In genomic region chr2:36561223-36561944, GRCh38 we compare ENCODE assay signal across 8 cellular contexts. TPM values are rescaled to one million over a fixed set of nuclear protein-coding genes. Genes with fewer than 3 reads are reported as not detected.
DNase-seq lines count a peak whose midpoint lies in the region; ATAC-seq and TF ChIP-seq lines count a peak whose summit lies in the region.

No MANE protein-coding gene starts in this region.

- no peaks in the 10 kb centered on the region for H4K20me1 ChIP-seq in osteoblast (ENCODE audit: insufficient read depth, low read length)

- CTCF ChIA-PET in RWPE1 (lab: Yijun Ruan, JAX): interaction anchor here (0.7 kb wide), 1 partner anchor 207 kb away, joined by 3 read pairs; no protein-coding TSS in a partner anchor

- H2AFZ ChIP-seq in osteoblast (ENCODE audit: low read length): no peak overlapping the region

- no peaks in the 10 kb centered on the region for H3K27me3 ChIP-seq in osteoblast (ENCODE audit: insufficient read depth, low read length)

- peak overlapping the region; percentile 70 for H3K4me2 ChIP-seq in osteoblast (ENCODE audit: insufficient read depth, low read length)

- no peak for ATAC-seq in GM21390 (IDR thresholded peaks at IDR 0.05; ENCODE audit: unreplicated experiment)
- no peak for ATAC-seq in HG03045 (IDR thresholded peaks at IDR 0.05; ENCODE audit: unreplicated experiment)
- ATAC-seq in HG03521 (IDR thresholded peaks at IDR 0.05; ENCODE audit: unreplicated experiment): no peak

- no peak overlapping the region for H3K4me3 ChIP-seq in osteoblast (ENCODE audit: insufficient read depth, low read length)

- H3K27ac ChIP-seq in RWPE1: peak overlapping the region; percentile 79
- peak overlapping the region; percentile 92 for H3K27ac ChIP-seq in osteoblast (ENCODE audit: low read depth, low read length)

- POLR2A ChIA-PET in RWPE1 (lab: Yijun Ruan, JAX; ENCODE audit: low non-redundant PET): no interaction called here

- peaks cover 10% of the 10 kb centered on the region for H3K36me3 ChIP-seq in osteoblast (ENCODE audit: insufficient read depth, low read length)

- peaks cover 67% of the 10 kb centered on the region for H3K4me1 ChIP-seq in osteoblast (ENCODE audit: insufficient read depth, low read length)

- TF ChIP-seq CTCF in RWPE1 (conservative IDR thresholded peaks at IDR 0.05; ENCODE audit: low read depth) (no peak), osteoblast (IDR thresholded peaks at IDR 0.05; ENCODE audit: extremely low read depth, low read depth, low read length) (no peak)

- H3K79me2 ChIP-seq in osteoblast (ENCODE audit: insufficient read depth, low read length): peaks cover 48% of the 10 kb centered on the region

- peak; percentile 54 for DNase-seq in ELF-1 (ENCODE audit: low read depth, low spot score)
- peak; percentile 83 for DNase-seq in RWPE1 (ENCODE audit: low spot score)
- DNase-seq in fibroblast of gingiva (ENCODE audit: low read depth): peak; percentile 72
- DNase-seq in osteoblast (ENCODE audit: insufficient read length, low spot score, missing footprints): no peak
- DNase-seq in putamen (ENCODE audit: low spot score): no peak

- H3K9me3 ChIP-seq in osteoblast (ENCODE audit: low read depth, low read length): no peaks in the 10 kb centered on the region

RNA-seq across cellular contexts. Expression of gene FEZ2, which starts 36.6 kb away (rescaled TPM):
- 51.3 and 62.6 TPM in 2 replicates for total RNA-seq in osteoblast

Comparison
In these comparisons a context has a peak if more than half of its experiments do, and no peak if none do; other contexts are left out.
1. DNase-seq: peak in ELF-1 (single experiment), RWPE1 (single experiment) and fibroblast of gingiva (single experiment); none in osteoblast (single experiment) and putamen (single experiment).